Comparison of ENCODE assay signal across 7 cellular contexts in genomic region chr11:126061707-126062678, GRCh38. TPM values are rescaled to one million over a fixed set of nuclear protein-coding genes. Genes with fewer than 3 reads are reported as not detected.
DNase-seq lines count a peak whose midpoint lies in the region; TF ChIP-seq lines count a peak whose summit lies in the region.

No MANE protein-coding gene starts in this region.

- H3K9me3 ChIP-seq in Peyer's patch (peaks cover 0 to 5% (median 0%) of the 10 kb centered on the region in 4 donors), smooth muscle cell (replicated peaks; ENCODE audit: low read depth) (no peaks in the 10 kb centered on the region)

- H3K9me3 Mint-ChIP-seq in brain = peaks cover 0 to 2% (median 0%) of the 10 kb centered on the region in 5 experiments

- peaks cover 50% of the 10 kb centered on the region for H3K4me1 Mint-ChIP-seq in brain

- H3K36me3 Mint-ChIP-seq in brain = peaks cover 3% of the 10 kb centered on the region

- WGBS in smooth muscle cell (ENCODE audit: low lambda C conversion rate) = under 1% methylated on average over 26 of the region's 57 CpGs

- no peaks in the 10 kb centered on the region for H3K27me3 ChIP-seq in Peyer's patch
- H3K27me3 ChIP-seq in smooth muscle cell (ENCODE audit: low read depth) = peaks cover 12% of the 10 kb centered on the region

- peaks cover 6% of the 10 kb centered on the region for H3F3A ChIP-seq in smooth muscle cell (ENCODE audit: low read depth)

- peaks cover 6% of the 10 kb centered on the region for H4K20me1 ChIP-seq in smooth muscle cell (ENCODE audit: low read depth)

- H3K36me3 ChIP-seq in Peyer's patch = no peaks in the 10 kb centered on the region
- H3K36me3 ChIP-seq in smooth muscle cell (ENCODE audit: low read depth) = no peaks in the 10 kb centered on the region

- TF ChIP-seq POLR2A in Peyer's patch (IDR thresholded peaks at IDR 0.05) = no peak

- H3K4me3 ChIP-seq in Peyer's patch = peak overlapping the region; percentile 65 to 92 (median 78)
- H3K4me3 ChIP-seq in smooth muscle cell = peak overlapping the region; percentile 96

- peaks cover 8% of the 10 kb centered on the region for H3K79me2 ChIP-seq in smooth muscle cell (ENCODE audit: low read depth)

- H3K9ac ChIP-seq in smooth muscle cell (ENCODE audit: low read depth) = no peak overlapping the region

- H3K4me1 ChIP-seq in Peyer's patch (peaks cover 0 to 8% (median 4%) of the 10 kb centered on the region in 4 donors), smooth muscle cell (ENCODE audit: low read depth) (peaks cover 29% of the 10 kb centered on the region)

- H2AFZ ChIP-seq in smooth muscle cell (ENCODE audit: low read depth) = peak overlapping the region; percentile 93

- H3K4me2 ChIP-seq in smooth muscle cell = peak overlapping the region; percentile 99

- DNase-seq in GM10266 (ENCODE audit: extremely low spot score) = peak; percentile 35
- peak; percentile 6 for DNase-seq in HK-2 (ENCODE audit: unreplicated experiment)
- peak in 1 of 3 donors; percentile 47 for DNase-seq in Peyer's patch
- peak; percentile 8 for DNase-seq in iris pigment epithelial cell (ENCODE audit: low read depth)
- DNase-seq in smooth muscle cell (lab: John Stamatoyannopoulos, UW; ENCODE audit: unreplicated experiment) = peak; percentile 44
- DNase-seq in NCI-H2107 treated with DMSO at 0.1 percent for 48 hours (lab: John Stamatoyannopoulos, UW; ENCODE audit: unreplicated experiment) = no peak

- TF ChIP-seq CTCF in GM10266 (IDR thresholded peaks at IDR 0.05; ENCODE audit: control insufficient read depth, insufficient read depth, low read depth, missing control alignments) (peak; percentile 10), Peyer's patch (IDR thresholded peaks at IDR 0.05) (peak in 3 of 6 experiments; percentile 50 to 52 (median 52)), brain (conservative IDR thresholded peaks at IDR 0.05) (peak; percentile 30 to 62), smooth muscle cell (IDR thresholded peaks at IDR 0.05; ENCODE audit: borderline replicate concordance, insufficient read depth, poor library complexity, severe bottlenecking) (peak; percentile 19)

- peak overlapping the region; percentile 70 to 87 (median 74) for H3K27ac ChIP-seq in Peyer's patch
- H3K27ac ChIP-seq in smooth muscle cell (ENCODE audit: low read depth) = no peak overlapping the region

- H3K27ac Mint-ChIP-seq in brain = peak overlapping the region; percentile 92 to 98 (median 97)

- H3K4me3 Mint-ChIP-seq in brain = peak overlapping the region; percentile 91 to 96 (median 93)

- peaks cover 15% of the 10 kb centered on the region for H3K27me3 Mint-ChIP-seq in brain

RNA-seq across cellular contexts. Expression of gene CDON, which starts 0.7 kb away (rescaled TPM):
- total RNA-seq in Peyer's patch (1 to 10 TPM; 1.9 to 8.0 (median 3.8) TPM), smooth muscle cell (14.8 and 21.1 TPM in 2 replicates)
- polyA plus RNA-seq in brain (ENCODE audit: insufficient read depth, low read depth, low replicate concordance) (6.3 TPM), smooth muscle cell (1.6 and 7.0 TPM in 2 replicates)
